11 cellular contexts compared by ENCODE assay signal in genomic region chr14:69044965-69045555, GRCh38.
DNase-seq lines count a peak whose midpoint lies in the region; TF ChIP-seq lines count a peak whose summit lies in the region.
"Had no signal": no experiment of that assay in that cellular context is flagged by ENCODE, and none has a peak within 500 bp of the region (broad histone marks: within the 10 kb centered on the region; RNA-seq: fewer than 3 reads in every experiment).

No MANE protein-coding gene starts in this region.

- no peaks in the 10 kb centered on the region for H3K79me1 ChIP-seq in neuronal stem cell (ENCODE audit: low read depth, low read length)

- TF ChIP-seq POLR2A in breast epithelium (IDR thresholded peaks at IDR 0.05) = no peak

- no peak overlapping the region for H3K18ac ChIP-seq in neuronal stem cell (ENCODE audit: low read length)

- H3K9me2 ChIP-seq in hepatocyte (replicated peaks; ENCODE audit: insufficient read depth) = no peaks in the 10 kb centered on the region

- no peak overlapping the region for H2BK15ac ChIP-seq in neuronal stem cell (ENCODE audit: low read length)

- no peaks in the 10 kb centered on the region for H3K27me3 ChIP-seq in breast epithelium
- no peaks in the 10 kb centered on the region for H3K27me3 ChIP-seq in hepatocyte
- H3K27me3 ChIP-seq in neuronal stem cell (ENCODE audit: control insufficient read depth in 3 of 3, insufficient read depth in 3 of 3, low read depth in 1 of 3, low read length in 3 of 3) = no peaks in the 10 kb centered on the region
- H3K27me3 ChIP-seq: BLaER1 had no signal

- H3K9ac ChIP-seq in neuronal stem cell (ENCODE audit: low read depth, low read length, poor library complexity) = no peak overlapping the region
- H3K9ac ChIP-seq: BLaER1 had no signal

- no peak overlapping the region for H2BK5ac ChIP-seq in neuronal stem cell (ENCODE audit: low read length)

- H3K4me2 ChIP-seq in hepatocyte = no peak overlapping the region
- H3K4me2 ChIP-seq in neuronal stem cell (ENCODE audit: insufficient read depth, low read length, poor library complexity, severe bottlenecking) = no peak overlapping the region
- H3K4me2 ChIP-seq: BLaER1 had no signal

- no peak overlapping the region for H2AFZ ChIP-seq in hepatocyte
- H2AFZ ChIP-seq in neuronal stem cell (ENCODE audit: low read length) = no peak overlapping the region

- intact Hi-C loops in breast epithelium (cut with DNase I; ENCODE audit: low total_unique reads) = no loop called here

- H3K14ac ChIP-seq in neuronal stem cell (ENCODE audit: low read length) = no peak overlapping the region

- H3K4me1 ChIP-seq in breast epithelium (peaks cover 31 to 37% of the 10 kb centered on the region in 2 donors), hepatocyte (ENCODE audit: insufficient read depth) (peaks cover 41% of the 10 kb centered on the region), neuronal stem cell (ENCODE audit: control insufficient read depth in 2 of 2, insufficient read depth in 1 of 2, low read depth in 1 of 2, low read length in 2 of 2) (peaks cover 13 to 18% of the 10 kb centered on the region in 2 donors)
- H3K4me1 ChIP-seq: BLaER1 had no signal

- H3K23ac ChIP-seq in neuronal stem cell (ENCODE audit: low read depth, low read length, poor library complexity) = no peak overlapping the region

- no peaks in the 10 kb centered on the region for H3K79me2 ChIP-seq in hepatocyte

- H3K27ac ChIP-seq in breast epithelium = peak overlapping the region; percentile 83 to 94
- peak overlapping the region; percentile 65 for H3K27ac ChIP-seq in hepatocyte
- no peak overlapping the region for H3K27ac ChIP-seq in neuronal stem cell (replicated peaks; ENCODE audit: low read length)
- H3K27ac ChIP-seq: BLaER1 had no signal

- H3K36me3 ChIP-seq in breast epithelium = no peaks in the 10 kb centered on the region
- H3K36me3 ChIP-seq in hepatocyte (replicated peaks; ENCODE audit: insufficient read depth, low read depth) = no peaks in the 10 kb centered on the region
- H3K36me3 ChIP-seq in neuronal stem cell (replicated peaks in 1 of 2; ENCODE audit: control insufficient read depth in 2 of 2, insufficient read depth in 2 of 2, low read length in 2 of 2) = peaks cover 0 to under 1% of the 10 kb centered on the region in 2 donors

- H4K8ac ChIP-seq in neuronal stem cell (ENCODE audit: low read depth, low read length) = no peak overlapping the region

- H3K9me3 ChIP-seq in breast epithelium (no peaks in the 10 kb centered on the region), hepatocyte (ENCODE audit: low read depth) (no peaks in the 10 kb centered on the region), neuronal stem cell (replicated peaks in 1 of 2; ENCODE audit: control insufficient read depth in 2 of 2, insufficient read depth in 1 of 2, low read depth in 1 of 2, low read length in 2 of 2) (no peaks in the 10 kb centered on the region)
- H3K9me3 ChIP-seq: BLaER1 had no signal

- H2AK5ac ChIP-seq in neuronal stem cell (ENCODE audit: low read depth, low read length) = no peak overlapping the region

- H3K4ac ChIP-seq in neuronal stem cell (ENCODE audit: low read length) = no peak overlapping the region

- DNase-seq in GM03348 (ENCODE audit: low spot score) = peak; percentile 73
- DNase-seq in breast epithelium (ENCODE audit: low spot score in 2 of 2) = peak in 1 of 2 donors; percentile 81
- no peak for DNase-seq in hepatocyte (ENCODE audit: low spot score)
- peak; percentile 41 for DNase-seq in renal cortical epithelial cell (ENCODE audit: low read depth)
- no peak for DNase-seq in neuronal stem cell (ENCODE audit: low spot score)
- DNase-seq in C1 segment of cervical spinal cord (lab: John Stamatoyannopoulos, UW) = no peak
- no peak for DNase-seq in SHP77 (lab: John Stamatoyannopoulos, UW)
- no peak for DNase-seq in OCI-M2 (lab: John Stamatoyannopoulos, UW; ENCODE audit: unreplicated experiment)
- DNase-seq: activated T-cell treated with anti-CD3 and anti-CD28 coated beads, Interleukin-2, amount 50 U/mL, for 1 hour; NCI-H2081 treated with DMSO at 0.1 percent for 48 hours had no signal

- no peak overlapping the region for H2BK12ac ChIP-seq in neuronal stem cell (ENCODE audit: low read length)

- H4K20me1 ChIP-seq in hepatocyte (ENCODE audit: insufficient read depth, poor library complexity, severe bottlenecking) = no peaks in the 10 kb centered on the region
- H4K20me1 ChIP-seq: BLaER1 had no signal

- TF ChIP-seq CTCF in breast epithelium (IDR thresholded peaks at IDR 0.05) (no peak), hepatocyte (IDR thresholded peaks at IDR 0.05; ENCODE audit: poor library complexity) (no peak)

- 73% methylated on average over 6 of the region's 6 CpGs for WGBS in hepatocyte (ENCODE audit: low lambda C conversion rate, missing lambda C conversion rate)
- no CpG with 5 or more reads among the region's 6 CpGs for WGBS in neuronal stem cell (ENCODE audit: extremely low coverage in 2 of 2, insufficient read length in 2 of 2, insufficient replicate concordance in 1 of 2), 2 donors

- no peak overlapping the region for H2BK120ac ChIP-seq in neuronal stem cell (ENCODE audit: low read depth, low read length)

- H3K4me3 ChIP-seq in breast epithelium = peak overlapping the region in 1 of 3 donors; percentile 0
- no peak overlapping the region for H3K4me3 ChIP-seq in hepatocyte
- H3K4me3 ChIP-seq in neuronal stem cell (ENCODE audit: low read length in 2 of 2) = no peak overlapping the region
- H3K4me3 ChIP-seq: BLaER1 had no signal

- no peak overlapping the region for H4K91ac ChIP-seq in neuronal stem cell (ENCODE audit: low read depth, low read length, poor library complexity)

Comparison
In these comparisons a context has a peak if more than half of its experiments do, and no peak if none do; other contexts are left out.
1. DNase-seq: peak in GM03348 (single experiment) and renal cortical epithelial cell (single experiment); none in hepatocyte (single experiment), neuronal stem cell (single experiment), C1 segment of cervical spinal cord (0 of 14), SHP77 (0 of 2) and OCI-M2 (single experiment).